In the genomic region with DNA sequence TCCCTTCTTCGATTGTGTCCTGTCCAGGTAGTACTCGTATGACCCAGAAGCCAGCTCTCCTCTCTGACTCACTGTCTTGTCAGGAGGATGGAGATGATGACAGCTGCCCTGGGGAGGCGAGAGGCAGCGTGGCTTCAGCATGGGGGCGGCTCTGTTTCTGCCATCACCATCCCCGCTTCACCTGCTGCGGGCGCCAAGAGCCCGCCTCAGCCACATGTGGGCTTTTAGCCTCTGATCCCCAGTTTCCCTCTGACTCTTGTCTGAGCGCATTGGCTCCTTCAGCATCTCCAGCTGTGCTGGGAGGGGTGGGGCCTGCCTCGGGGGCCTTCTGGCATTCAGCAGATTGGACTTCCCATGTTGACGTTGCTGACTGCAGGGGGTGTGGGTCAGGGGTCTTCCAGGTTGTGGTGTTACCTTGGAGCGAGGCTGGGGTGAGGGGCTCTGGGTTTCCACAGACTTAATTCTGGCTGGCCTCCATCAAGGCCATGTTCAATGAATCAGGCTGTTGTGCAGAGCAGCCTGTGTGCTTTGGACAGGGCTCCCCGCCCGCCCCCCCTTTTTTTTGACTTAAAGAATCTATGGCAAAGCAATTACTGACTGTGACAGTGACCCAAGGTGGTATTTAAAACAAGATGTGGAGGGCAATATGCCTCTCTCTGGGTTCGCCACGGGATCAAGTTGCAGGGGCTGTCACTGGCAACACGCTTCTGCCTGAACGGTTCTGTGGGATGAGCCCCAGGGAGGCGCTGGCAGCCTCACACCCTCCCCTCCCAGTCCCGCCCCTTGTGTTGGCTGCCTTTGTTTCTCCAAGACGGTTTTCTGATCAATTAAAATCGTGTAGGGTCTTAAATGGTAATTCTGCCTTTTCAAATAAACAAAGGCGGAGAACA, we compare ENCODE assay signal across 1 cellular context.
TF ChIP-seq lines count a peak whose summit lies in the region.

No MANE protein-coding gene starts in this region.

TF ChIP-seq in IMR-90, 13 proteins besides CTCF, POLR2A, EP300 and RAD21 (continued from another document):
- TF ChIP-seq, protein P1, sequence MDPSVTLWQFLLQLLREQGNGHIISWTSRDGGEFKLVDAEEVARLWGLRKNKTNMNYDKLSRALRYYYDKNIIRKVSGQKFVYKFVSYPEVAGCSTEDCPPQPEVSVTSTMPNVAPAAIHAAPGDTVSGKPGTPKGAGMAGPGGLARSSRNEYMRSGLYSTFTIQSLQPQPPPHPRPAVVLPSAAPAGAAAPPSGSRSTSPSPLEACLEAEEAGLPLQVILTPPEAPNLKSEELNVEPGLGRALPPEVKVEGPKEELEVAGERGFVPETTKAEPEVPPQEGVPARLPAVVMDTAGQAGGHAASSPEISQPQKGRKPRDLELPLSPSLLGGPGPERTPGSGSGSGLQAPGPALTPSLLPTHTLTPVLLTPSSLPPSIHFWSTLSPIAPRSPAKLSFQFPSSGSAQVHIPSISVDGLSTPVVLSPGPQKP (IDR thresholded peaks at IDR 0.05; ENCODE audit: borderline replicate concordance, low read depth, low read length) = no peak
- no peak for TF ChIP-seq SMC3 (IDR thresholded peaks at IDR 0.05; ENCODE audit: low read depth, low read length)
- TF ChIP-seq MAFK (IDR thresholded peaks at IDR 0.05; ENCODE audit: low read depth, low read length) = no peak
- TF ChIP-seq MXI1 (IDR thresholded peaks at IDR 0.05; ENCODE audit: borderline replicate concordance, low read depth, low read length) = no peak
- TF ChIP-seq RCOR1 (IDR thresholded peaks at IDR 0.05; ENCODE audit: insufficient replicate concordance, low read length) = no peak
- TF ChIP-seq, protein P2, sequence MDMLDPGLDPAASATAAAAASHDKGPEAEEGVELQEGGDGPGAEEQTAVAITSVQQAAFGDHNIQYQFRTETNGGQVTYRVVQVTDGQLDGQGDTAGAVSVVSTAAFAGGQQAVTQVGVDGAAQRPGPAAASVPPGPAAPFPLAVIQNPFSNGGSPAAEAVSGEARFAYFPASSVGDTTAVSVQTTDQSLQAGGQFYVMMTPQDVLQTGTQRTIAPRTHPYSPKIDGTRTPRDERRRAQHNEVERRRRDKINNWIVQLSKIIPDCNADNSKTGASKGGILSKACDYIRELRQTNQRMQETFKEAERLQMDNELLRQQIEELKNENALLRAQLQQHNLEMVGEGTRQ (IDR thresholded peaks at IDR 0.05; ENCODE audit: low read depth, low read length) = no peak
